In the genomic region with DNA sequence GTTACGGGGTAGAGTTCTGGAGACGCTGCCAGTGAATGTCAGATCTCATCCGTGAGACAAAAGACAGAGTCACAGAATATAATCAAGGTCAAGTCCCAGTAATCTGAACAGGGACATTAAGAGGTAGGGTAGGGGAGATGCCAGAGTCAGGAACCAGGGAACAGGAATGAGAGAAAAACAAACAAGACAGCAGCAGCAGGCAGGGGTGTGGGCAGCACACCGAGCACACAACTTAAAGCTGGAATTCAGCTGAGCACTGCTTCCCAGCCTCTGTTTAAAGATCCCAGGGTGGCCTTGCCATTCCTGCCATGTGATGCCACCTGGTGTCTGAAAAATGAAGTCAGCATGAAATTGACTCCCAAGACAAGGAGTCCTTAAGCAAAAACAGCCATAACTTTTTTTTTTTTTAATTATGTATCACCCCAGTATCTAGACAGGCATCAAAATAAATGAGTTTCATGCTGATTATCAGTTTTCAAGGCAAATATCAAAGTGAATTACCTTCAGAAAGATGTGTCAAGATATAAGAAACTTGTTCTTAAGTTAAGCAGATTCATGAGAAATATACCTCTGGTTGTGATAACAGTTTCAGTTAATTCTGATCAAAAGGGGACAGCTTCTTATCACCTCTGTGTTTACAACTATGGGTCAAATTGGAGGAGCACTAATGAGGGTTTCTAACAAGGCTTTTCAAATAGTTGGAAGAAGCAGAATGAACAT, we compare ENCODE assay signal across 8 cellular contexts.
DNase-seq lines count a peak whose midpoint lies in the region; ATAC-seq, FAIRE-seq and TF ChIP-seq lines count a peak whose summit lies in the region.

No MANE protein-coding gene starts in this region.

- H3K9me3 ChIP-seq in heart left ventricle, result no peaks in the 10 kb centered on the region
- H3K9me3 ChIP-seq in right atrium auricular region, result no peaks in the 10 kb centered on the region
- H3K9me3 ChIP-seq in OCI-LY7 (ENCODE audit: low read length), result no peaks in the 10 kb centered on the region
- no peaks in the 10 kb centered on the region for H3K9me3 ChIP-seq in colonic mucosa
- H3K9me3 ChIP-seq in liver (ENCODE audit: control insufficient read depth in 4 of 4, low read length in 3 of 4), result no peaks in the 10 kb centered on the region

- no peak for FAIRE-seq in HTR-8/SVneo (lab: Jason Lieb, UNC)

- no peaks in the 10 kb centered on the region for H3K9me2 ChIP-seq in OCI-LY7 (ENCODE audit: insufficient read depth, low read length)

- TF ChIP-seq CTCF in heart left ventricle (IDR thresholded peaks at IDR 0.05) (peak; percentile 30 to 68 (median 55)), right atrium auricular region (IDR thresholded peaks at IDR 0.05) (peak in 1 of 2 donors; percentile 63), OCI-LY7 (conservative IDR thresholded peaks at IDR 0.05; ENCODE audit: low read length) (peak; percentile 67), colonic mucosa (IDR thresholded peaks at IDR 0.05) (peak; percentile 55), liver (IDR thresholded peaks at IDR 0.05; ENCODE audit: low read depth, low read length, missing input control) (peak; percentile 49), type B pancreatic cell (conservative IDR thresholded peaks at IDR 0.05) (peak; percentile 74)

- CTCF ChIA-PET in OCI-LY7 (lab: Charles Lee; ENCODE audit: unreplicated experiment), result no interaction called here

- TF ChIP-seq RAD21 in liver (IDR thresholded peaks at IDR 0.05), result peak; percentile 82 to 86

- peak overlapping the region; percentile 11 for H3K4me3 Mint-ChIP-seq in type B pancreatic cell

- no TSS peak for BruUV-seq in OCI-LY7 (replicated peaks; lab: Mats Ljungman, UMichigan)

- peak in 2 of 5 donors; percentile 26 to 35 for DNase-seq in heart left ventricle
- no peak for DNase-seq in right atrium auricular region (ENCODE audit: low spot score)
- peak; percentile 48 for DNase-seq in HTR-8/SVneo (ENCODE audit: insufficient read length, low spot score)
- peak; percentile 26 for DNase-seq in OCI-LY7 (ENCODE audit: low spot score)
- DNase-seq in colonic mucosa, result peak; percentile 80
- DNase-seq in type B pancreatic cell (ENCODE audit: extremely low spot score, unreplicated experiment), result no peak
- no peak for DNase-seq in mesenteric fat pad (ENCODE audit: low spot score)

- WGBS in heart left ventricle, 4 donors, result 38 to 60% (median 53%) methylated on average over 4 of the region's 4 CpGs
- WGBS in liver, result 64% methylated on average over 4 of the region's 4 CpGs

- H3K4me3 ChIP-seq in heart left ventricle, result no peak overlapping the region
- no peak overlapping the region for H3K4me3 ChIP-seq in right atrium auricular region
- H3K4me3 ChIP-seq in OCI-LY7 (ENCODE audit: low read depth, low read length, poor library complexity, severe bottlenecking), result no peak overlapping the region
- H3K4me3 ChIP-seq in colonic mucosa, result no peak overlapping the region
- no peak overlapping the region for H3K4me3 ChIP-seq in liver (ENCODE audit: low read depth in 1 of 3, low read length in 3 of 3)

- intact Hi-C loops in heart left ventricle (cut with DNase I), result loop anchor here in 5 of 10 donors (2.0 to 10.0 kb wide), 8 partner anchors 200 to 600 kb away; partner anchors contain the start of gene CHST2 (in 1 of the 5)
- intact Hi-C loops in OCI-LY7 (cut with micrococcal nuclease; ENCODE audit: unreplicated experiment), result no loop called here
- intact Hi-C loops in colonic mucosa (cut with DNase I), result loop anchor here (10.0 kb wide), 1 partner anchor 210 kb away; no protein-coding TSS in a partner anchor

- H3K27ac ChIP-seq in heart left ventricle, result no peak overlapping the region
- H3K27ac ChIP-seq in right atrium auricular region, result no peak overlapping the region
- no peak overlapping the region for H3K27ac ChIP-seq in OCI-LY7 (ENCODE audit: low read depth, low read length, poor library complexity, severe bottlenecking)
- no peak overlapping the region for H3K27ac ChIP-seq in colonic mucosa
- H3K27ac ChIP-seq in liver (ENCODE audit: low read depth in 1 of 2, low read length in 2 of 2), result no peak overlapping the region

- H3K4me2 ChIP-seq in OCI-LY7 (ENCODE audit: low read length), result no peak overlapping the region

- H4K20me1 ChIP-seq in OCI-LY7 (ENCODE audit: insufficient read depth, low read length), result no peaks in the 10 kb centered on the region

- H3K36me3 ChIP-seq in heart left ventricle, result peaks cover 0 to under 1% (median 0%) of the 10 kb centered on the region in 9 donors
- H3K36me3 ChIP-seq in right atrium auricular region, result no peaks in the 10 kb centered on the region
- H3K36me3 ChIP-seq in OCI-LY7 (ENCODE audit: insufficient read depth, low read length), result no peaks in the 10 kb centered on the region
- no peaks in the 10 kb centered on the region for H3K36me3 ChIP-seq in colonic mucosa
- no peaks in the 10 kb centered on the region for H3K36me3 ChIP-seq in liver (ENCODE audit: control insufficient read depth in 4 of 4, insufficient read depth in 3 of 4, low read depth in 1 of 4, low read length in 3 of 4)

- peak; percentile 75 to 87 (median 80) for ATAC-seq in heart left ventricle

- peaks cover 10% of the 10 kb centered on the region for H3K4me1 Mint-ChIP-seq in type B pancreatic cell (ENCODE audit: unreplicated experiment)

- no peaks in the 10 kb centered on the region for H3K79me2 ChIP-seq in OCI-LY7 (ENCODE audit: insufficient read depth, low read depth, low read length)

- H3K27me3 Mint-ChIP-seq in type B pancreatic cell, result no peaks in the 10 kb centered on the region

- H3K27me3 ChIP-seq in heart left ventricle (no peaks in the 10 kb centered on the region), right atrium auricular region (no peaks in the 10 kb centered on the region), colonic mucosa (no peaks in the 10 kb centered on the region), liver (ENCODE audit: control insufficient read depth in 4 of 4, insufficient read depth in 4 of 4, low read length in 3 of 4) (no peaks in the 10 kb centered on the region)

- POLR2A ChIA-PET in OCI-LY7 (lab: Charles Lee), result interaction anchor here (1.1 kb wide), 1 partner anchor 14 kb away, joined by 3 read pairs; no protein-coding TSS in a partner anchor

- no peak overlapping the region for H2AFZ ChIP-seq in OCI-LY7 (ENCODE audit: low read length)

- H3K27ac Mint-ChIP-seq in type B pancreatic cell, result peak overlapping the region; percentile 1

- H3K36me3 Mint-ChIP-seq in type B pancreatic cell, result peaks cover 7% of the 10 kb centered on the region

- no peak for TF ChIP-seq POLR2A in heart left ventricle (IDR thresholded peaks at IDR 0.05)

- H3K9me3 Mint-ChIP-seq in type B pancreatic cell, result peaks cover 7% of the 10 kb centered on the region

- H3K4me1 ChIP-seq in heart left ventricle, result peaks cover 0 to 7% (median 0%) of the 10 kb centered on the region in 12 donors
- no peaks in the 10 kb centered on the region for H3K4me1 ChIP-seq in right atrium auricular region
- H3K4me1 ChIP-seq in OCI-LY7 (ENCODE audit: insufficient read depth, low read length, poor library complexity, severe bottlenecking), result no peaks in the 10 kb centered on the region
- H3K4me1 ChIP-seq in colonic mucosa, result no peaks in the 10 kb centered on the region
- no peaks in the 10 kb centered on the region for H3K4me1 ChIP-seq in liver (ENCODE audit: control insufficient read depth in 4 of 4, insufficient read depth in 4 of 4, low read length in 3 of 4)

- no peak overlapping the region for H3K9ac ChIP-seq in colonic mucosa (ENCODE audit: low read depth in 2 of 2, low read length in 2 of 2)
- H3K9ac ChIP-seq in liver (ENCODE audit: low read depth in 1 of 2, low read length in 2 of 2), result no peak overlapping the region

TF ChIP-seq in liver, 16 proteins besides CTCF, POLR2A, EP300 and RAD21:
- TF ChIP-seq NR2F2 (IDR thresholded peaks at IDR 0.05) (no peak), RXRA (IDR thresholded peaks at IDR 0.05) (no peak), REST (IDR thresholded peaks at IDR 0.05) (no peak)

Comparison
In these comparisons a context has a peak if more than half of its experiments do, and no peak if none do; other contexts are left out.
1. DNase-seq: peak in HTR-8/SVneo (single experiment), OCI-LY7 (single experiment) and colonic mucosa (single experiment); none in right atrium auricular region (single experiment), type B pancreatic cell (single experiment) and mesenteric fat pad (single experiment).